8 cellular contexts compared by ENCODE assay signal in the genomic region with DNA sequence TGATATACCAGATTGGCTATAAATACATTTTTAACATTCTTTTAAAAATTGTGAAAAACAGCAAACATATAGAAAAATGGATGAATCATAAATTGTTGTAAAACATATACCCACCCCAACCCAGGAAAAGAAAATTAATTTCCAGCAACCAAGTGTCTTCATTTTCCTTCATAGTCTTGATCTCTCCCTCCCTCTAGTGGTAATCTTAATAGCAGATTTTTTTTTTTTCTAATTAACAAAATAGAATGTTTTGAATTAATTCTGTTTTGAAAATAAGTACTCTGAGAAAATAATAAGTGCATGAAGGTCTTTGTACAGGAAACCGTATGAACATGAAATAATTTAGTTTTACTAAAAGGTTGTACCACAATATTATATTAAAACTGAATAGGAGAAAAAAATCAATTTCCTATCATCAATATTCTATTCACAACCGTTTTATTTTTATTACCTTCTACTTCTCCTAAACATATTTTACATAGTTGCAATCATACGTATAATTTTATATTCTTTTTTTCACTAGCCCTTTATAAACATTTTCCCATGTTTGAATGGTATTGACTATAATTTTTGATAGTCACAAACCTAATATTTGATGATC. TPM values are rescaled to one million over a fixed set of nuclear protein-coding genes. Genes with fewer than 3 reads are reported as not detected.
DNase-seq lines count a peak whose midpoint lies in the region; ATAC-seq and TF ChIP-seq lines count a peak whose summit lies in the region.

No MANE protein-coding gene starts in this region.

- H3K36me3 ChIP-seq in lung (ENCODE audit: control insufficient read depth in 2 of 2, insufficient read depth in 2 of 2, low read length in 2 of 2): no peaks in the 10 kb centered on the region

- no peak for DNase-seq in HFFc6
- DNase-seq in astrocyte of the cerebellum (ENCODE audit: low read depth): no peak
- no peak for DNase-seq in lung (ENCODE audit: low spot score)
- no peak for DNase-seq in stimulated activated CD4-positive, alpha-beta T cell treated with anti-CD3 and anti-CD28 coated beads, Interleukin-4, amount 100 ng/mL, for 24 hours
- DNase-seq in activated T-helper 1 cell treated with anti-CD3 and anti-CD28 coated beads, Interleukin-12 subunit alpha, Interleukin-12 subunit beta, Interleukin-2, Interleukin-4 antibody, amounts not matched to agents 30 ng/mL and 10 ng/mL and 1 ng/mL, durations not matched to agents 14 hours and 24 hours and 36 hours (ENCODE audit: low spot score): no peak
- DNase-seq in putamen (ENCODE audit: low spot score): no peak

- peak; percentile 83 for TF ChIP-seq CTCF in C4-2B (conservative IDR thresholded peaks at IDR 0.05)
- peak; percentile 89 for TF ChIP-seq CTCF in HFFc6 (IDR thresholded peaks at IDR 0.05)
- peak; percentile 32 for TF ChIP-seq CTCF in astrocyte of the cerebellum (IDR thresholded peaks at IDR 0.05; ENCODE audit: low read depth, low read length, missing control alignments)
- peak; percentile 42 for TF ChIP-seq CTCF in lung (IDR thresholded peaks at IDR 0.05; ENCODE audit: control extremely low read depth, extremely low read depth)

- H3K27ac ChIP-seq in C4-2B: no peak overlapping the region
- H3K27ac ChIP-seq in lung (ENCODE audit: low read depth in 1 of 2, low read length in 1 of 2): no peak overlapping the region

- no peak overlapping the region for H3K4me3 ChIP-seq in astrocyte of the cerebellum (ENCODE audit: low read depth, low read length)
- no peak overlapping the region for H3K4me3 ChIP-seq in lung

- peaks cover 4 to 11% of the 10 kb centered on the region in 2 donors for H3K4me1 ChIP-seq in lung (ENCODE audit: control insufficient read depth in 2 of 2, insufficient read depth in 2 of 2, low read length in 2 of 2)

- no peak overlapping the region for H3K4me3 Mint-ChIP-seq in HFFc6
- no peak overlapping the region for H3K4me3 Mint-ChIP-seq in activated T-helper 1 cell treated with anti-CD3 and anti-CD28 coated beads, Interleukin-12 subunit alpha, Interleukin-12 subunit beta, Interleukin-2, Interleukin-4 antibody, amounts not matched to agents 30 ng/mL and 10 ng/mL and 1 ng/mL, durations not matched to agents 14 hours and 24 hours and 36 hours

- intact Hi-C loops in activated T-helper 1 cell treated with anti-CD3 and anti-CD28 coated beads, Interleukin-12 subunit alpha, Interleukin-12 subunit beta, Interleukin-2, Interleukin-4 antibody, amounts not matched to agents 30 ng/mL and 10 ng/mL and 1 ng/mL, durations not matched to agents 14 hours and 24 hours and 36 hours (cut with micrococcal nuclease): loop anchor here (1.0 kb wide), 1 partner anchor 103 kb away; no protein-coding TSS in a partner anchor

- no peaks in the 10 kb centered on the region for H3K27me3 Mint-ChIP-seq in HFFc6 (ENCODE audit: insufficient read depth)
- no peaks in the 10 kb centered on the region for H3K27me3 Mint-ChIP-seq in activated T-helper 1 cell treated with anti-CD3 and anti-CD28 coated beads, Interleukin-12 subunit alpha, Interleukin-12 subunit beta, Interleukin-2, Interleukin-4 antibody, amounts not matched to agents 30 ng/mL and 10 ng/mL and 1 ng/mL, durations not matched to agents 14 hours and 24 hours and 36 hours (ENCODE audit: insufficient read depth)

- H3K9me3 Mint-ChIP-seq in HFFc6: no peaks in the 10 kb centered on the region
- no peaks in the 10 kb centered on the region for H3K9me3 Mint-ChIP-seq in activated T-helper 1 cell treated with anti-CD3 and anti-CD28 coated beads, Interleukin-12 subunit alpha, Interleukin-12 subunit beta, Interleukin-2, Interleukin-4 antibody, amounts not matched to agents 30 ng/mL and 10 ng/mL and 1 ng/mL, durations not matched to agents 14 hours and 24 hours and 36 hours

- no peaks in the 10 kb centered on the region for H3K27me3 ChIP-seq in lung (ENCODE audit: control insufficient read depth, insufficient read depth)

- no peaks in the 10 kb centered on the region for H3K9me3 ChIP-seq in lung (ENCODE audit: control insufficient read depth in 2 of 2, insufficient read depth in 1 of 2, low read length in 1 of 2)

- H3K4me1 Mint-ChIP-seq in HFFc6 (ENCODE audit: low read depth): peaks cover 45% of the 10 kb centered on the region
- H3K4me1 Mint-ChIP-seq in activated T-helper 1 cell treated with anti-CD3 and anti-CD28 coated beads, Interleukin-12 subunit alpha, Interleukin-12 subunit beta, Interleukin-2, Interleukin-4 antibody, amounts not matched to agents 30 ng/mL and 10 ng/mL and 1 ng/mL, durations not matched to agents 14 hours and 24 hours and 36 hours (ENCODE audit: low read depth): peaks cover 62% of the 10 kb centered on the region

- ATAC-seq in lung (ENCODE audit: insufficient read depth, low FRiP score): no peak
- no peak for ATAC-seq in GM18517 (IDR thresholded peaks at IDR 0.05; ENCODE audit: unreplicated experiment)

- no peaks in the 10 kb centered on the region for H3K36me3 Mint-ChIP-seq in HFFc6 (ENCODE audit: low read depth)
- H3K36me3 Mint-ChIP-seq in activated T-helper 1 cell treated with anti-CD3 and anti-CD28 coated beads, Interleukin-12 subunit alpha, Interleukin-12 subunit beta, Interleukin-2, Interleukin-4 antibody, amounts not matched to agents 30 ng/mL and 10 ng/mL and 1 ng/mL, durations not matched to agents 14 hours and 24 hours and 36 hours (ENCODE audit: low read depth): peaks cover 16% of the 10 kb centered on the region

- no peak overlapping the region for H3K27ac Mint-ChIP-seq in HFFc6
- H3K27ac Mint-ChIP-seq in activated T-helper 1 cell treated with anti-CD3 and anti-CD28 coated beads, Interleukin-12 subunit alpha, Interleukin-12 subunit beta, Interleukin-2, Interleukin-4 antibody, amounts not matched to agents 30 ng/mL and 10 ng/mL and 1 ng/mL, durations not matched to agents 14 hours and 24 hours and 36 hours: no peak overlapping the region

- in situ Hi-C loops in astrocyte of the cerebellum (cut with HindIII; ENCODE audit: low sequenced_read_pairs): no loop called here

- 79 to 83% methylated on average over 3 of the region's 3 CpGs for WGBS in lung, 2 donors

RNA-seq across cellular contexts. Expression of gene ETNK1, which starts 7.0 kb away (rescaled TPM):
- total RNA-seq in HFFc6 (2021; fragmentation: NEBNext Ultra II Directional; extraction: Animal tissue kit (Norgen Biotek cat#: 25700)): 10 to 100 TPM; 23.7 to 33.8 (median 28.5) TPM
- total RNA-seq in lung: 100 to 1,000 TPM in 1 of 2 donors, 10 to 100 TPM in 1; 68.3 to 129 TPM
- 10 to 100 TPM; 14.3 to 28.6 TPM for polyA plus RNA-seq in lung
- total RNA-seq in activated T-helper 1 cell treated with anti-CD3 and anti-CD28 coated beads, Interleukin-12 subunit alpha, Interleukin-12 subunit beta, Interleukin-2, Interleukin-4 antibody, amounts not matched to agents 30 ng/mL and 10 ng/mL and 1 ng/mL, durations not matched to agents 14 hours and 24 hours and 36 hours: 106 and 111 TPM in 2 replicates

Comparison
In these comparisons a context has a peak if more than half of its experiments do, and no peak if none do; other contexts are left out.
1. CTCF ChIP-seq: peak in every context shown above with its lines; median percentile 89 in HFFc6; 83 in C4-2B; 42 in lung; 32 in astrocyte of the cerebellum.